Comparison of ENCODE assay signal across 7 cellular contexts in the genomic region with DNA sequence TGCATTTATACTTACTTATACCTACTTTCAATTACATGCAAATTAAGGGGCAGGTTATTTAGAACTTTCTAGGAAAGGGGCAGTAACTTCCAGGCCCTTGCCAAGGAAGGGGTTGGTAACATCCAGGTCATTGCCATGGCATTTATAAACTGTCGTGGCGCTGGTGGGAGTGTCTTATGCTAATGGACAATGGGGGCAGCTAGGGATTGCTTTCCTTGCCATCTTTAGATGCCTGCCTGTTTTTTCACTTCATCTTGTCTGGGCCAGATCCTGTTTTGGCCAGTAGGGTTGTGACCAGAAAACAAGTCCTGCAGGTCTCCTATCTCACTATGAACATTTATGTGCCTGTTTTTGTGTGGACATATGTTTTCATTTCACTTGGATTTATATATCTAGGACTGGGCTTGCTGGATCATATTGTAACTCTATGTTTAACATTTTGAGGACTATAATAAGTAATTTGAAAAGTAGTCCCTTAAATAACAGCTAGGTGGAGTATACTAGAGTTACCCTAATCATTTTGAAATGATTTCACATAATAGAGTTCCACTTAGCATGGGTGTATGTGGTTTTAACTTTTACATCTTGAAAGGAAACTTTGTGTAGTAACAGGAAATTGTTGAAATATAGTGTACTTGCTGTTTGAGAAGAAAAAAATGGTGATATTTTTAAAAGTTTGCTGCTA. TPM values are rescaled to one million over a fixed set of nuclear protein-coding genes. Genes with fewer than 3 reads are reported as not detected.
DNase-seq lines count a peak whose midpoint lies in the region; ATAC-seq and TF ChIP-seq lines count a peak whose summit lies in the region.

No MANE protein-coding gene starts in this region.

- H3K27ac ChIP-seq in osteoblast (ENCODE audit: low read depth, low read length), result no peak overlapping the region

- no peak overlapping the region for H3K4me3 ChIP-seq in osteoblast (ENCODE audit: insufficient read depth, low read length)

- H3K4me1 ChIP-seq in osteoblast (ENCODE audit: insufficient read depth, low read length), result no peaks in the 10 kb centered on the region

- DNase-seq in Kasumi-1 (lab: John Stamatoyannopoulos, UW) (peak; percentile 85 to 88), osteoblast (ENCODE audit: insufficient read length, low spot score, missing footprints) (no peak), activated gamma-delta T cell treated with Interleukin-2 at 50 U/mL for 16 hours (no peak), DMS114 treated with DMSO at 0.1 percent for 48 hours (lab: John Stamatoyannopoulos, UW; ENCODE audit: unreplicated experiment) (no peak)
- peak; percentile 31 for DNase-seq in central memory CD4-positive, alpha-beta T cell

- TF ChIP-seq CTCF in GM12874 (IDR thresholded peaks at IDR 0.05; ENCODE audit: insufficient read depth, low read depth, low read length), result peak; percentile 4; the same call in 1 of the 2 replicates
- peak; percentile 34 for TF ChIP-seq CTCF in osteoblast (IDR thresholded peaks at IDR 0.05; ENCODE audit: extremely low read depth, low read depth, low read length)

- H2AFZ ChIP-seq in osteoblast (ENCODE audit: low read length), result no peak overlapping the region

- H4K20me1 ChIP-seq in osteoblast (ENCODE audit: insufficient read depth, low read length), result no peaks in the 10 kb centered on the region

- peaks cover 12% of the 10 kb centered on the region for H3K79me2 ChIP-seq in osteoblast (ENCODE audit: insufficient read depth, low read length)

- no peaks in the 10 kb centered on the region for H3K36me3 ChIP-seq in osteoblast (ENCODE audit: insufficient read depth, low read length)

- no peak overlapping the region for H3K4me2 ChIP-seq in osteoblast (ENCODE audit: insufficient read depth, low read length)

- no peak for ATAC-seq in GM21717 (IDR thresholded peaks at IDR 0.05; ENCODE audit: unreplicated experiment)

- no peaks in the 10 kb centered on the region for H3K9me3 ChIP-seq in osteoblast (ENCODE audit: low read depth, low read length)

- no peaks in the 10 kb centered on the region for H3K27me3 ChIP-seq in osteoblast (ENCODE audit: insufficient read depth, low read length)

RNA-seq across cellular contexts. Expression of a gene that starts 56.1 kb away (rescaled TPM):
- total RNA-seq in osteoblast, result 16.5 and 29.7 TPM in 2 replicates

Comparison
In these comparisons a context has a peak if more than half of its experiments do, and no peak if none do; other contexts are left out.
1. DNase-seq: peak in Kasumi-1 (2 of 2) and central memory CD4-positive, alpha-beta T cell (single experiment); none in osteoblast (single experiment), activated gamma-delta T cell treated with Interleukin-2 at 50 U/mL for 16 hours (single experiment) and DMS114 treated with DMSO at 0.1 percent for 48 hours (single experiment).